Comparison of ENCODE assay signal across 20 cellular contexts in the genomic region with DNA sequence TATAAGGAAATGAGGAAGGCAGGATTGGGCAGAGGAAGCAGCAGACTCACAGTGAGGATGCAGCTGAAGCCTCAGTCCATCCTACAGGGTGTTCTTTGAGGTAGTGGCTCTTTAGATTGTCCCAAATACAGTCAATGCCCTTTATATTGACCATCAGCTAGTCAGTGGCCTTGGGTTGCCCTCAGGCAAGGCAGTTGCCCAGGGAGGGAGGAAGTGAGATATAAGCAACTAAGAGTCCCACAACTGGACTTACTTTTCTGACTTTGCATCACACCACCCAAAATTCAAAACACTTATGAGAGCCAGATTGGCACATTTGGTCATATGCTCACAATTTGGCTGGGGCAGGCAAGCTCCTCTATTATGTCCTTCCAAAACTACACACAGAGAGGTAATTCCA.
"Had no signal": no experiment of that assay in that cellular context is flagged by ENCODE, and none has a peak within 500 bp of the region (broad histone marks: within the 10 kb centered on the region; RNA-seq: fewer than 3 reads in every experiment).

No MANE protein-coding gene starts in this region.

- H3K27ac ChIP-seq: colonic mucosa, neutrophil, spleen had no signal

- FAIRE-seq: islet of Langerhans, urothelium cell line had no signal

- H3K9me3 ChIP-seq: colonic mucosa, neutrophil, spleen had no signal

- DNase-seq: colonic mucosa; dermis blood vessel endothelial cell; foreskin melanocyte; head of caudate nucleus; hippocampal formation; kidney glomerular epithelial cell; mammary epithelial cell; naive thymus-derived CD8-positive, alpha-beta T cell; posterior cingulate gyrus; spleen; stimulated activated CD4-positive, alpha-beta T cell treated with anti-CD3 and anti-CD28 coated beads, Interleukin-15, amount 100 ng/mL, for 24 hours; stimulated activated CD4-positive, alpha-beta T cell treated with anti-CD3 and anti-CD28 coated beads, Interleukin-1b, Interleukin-23, amount 100 ng/mL, for 48 hours; stimulated activated CD4-positive, alpha-beta T cell treated with anti-CD3 and anti-CD28 coated beads, Interleukin-4, amount 100 ng/mL, for 24 hours; stimulated activated naive B cell treated with anti-CD40 and anti-IgM and Interleukin-4, amounts not matched to agents 10 μg/mL and 1 μg/mL and 100 μg/mL, for 72 hours; trophoblast cell had no signal

- H3K4me3 ChIP-seq: colonic mucosa, spleen had no signal

- H3K27me3 ChIP-seq: colonic mucosa, neutrophil, spleen had no signal

- H3K36me3 ChIP-seq: colonic mucosa, neutrophil had no signal

- ATAC-seq: left lobe of liver; naive thymus-derived CD8-positive, alpha-beta T cell; sciatic nerve had no signal
